ENCODE assay signal across 9 cellular contexts in genomic region chr19:6458695-6459355, GRCh38. TPM values are rescaled to one million over a fixed set of nuclear protein-coding genes. Genes with fewer than 3 reads are reported as not detected.
DNase-seq lines count a peak whose midpoint lies in the region; ATAC-seq, FAIRE-seq and TF ChIP-seq lines count a peak whose summit lies in the region.
"Had no signal": no experiment of that assay in that cellular context is flagged by ENCODE, and none has a peak within 500 bp of the region (broad histone marks: within the 10 kb centered on the region; RNA-seq: fewer than 3 reads in every experiment).

No MANE protein-coding gene starts in this region.

- no peaks in the 10 kb centered on the region for H3K27me3 Mint-ChIP-seq in activated naive CD4-positive, alpha-beta T cell treated with anti-CD3 and anti-CD28 coated beads for 36 hours (ENCODE audit: low read depth)

- H3K27ac Mint-ChIP-seq in activated naive CD4-positive, alpha-beta T cell treated with anti-CD3 and anti-CD28 coated beads for 36 hours = no peak overlapping the region
- H3K27ac Mint-ChIP-seq in activated naive CD4-positive, alpha-beta T cell treated with anti-CD3 and anti-CD28 coated beads, Interleukin-2, amount 50 U/mL, for 72 hours = peak overlapping the region in 1 of 2 donors; percentile 91

- in situ Hi-C loops in GM12878 (cut with MboI) = no loop called here

- TF ChIP-seq EP300 in GM12878 (IDR thresholded peaks at IDR 0.05; ENCODE audit: borderline replicate concordance in 1 of 2, control insufficient read depth in 1 of 2, low read depth in 2 of 2, low read length in 2 of 2) (no peak), tibial nerve (IDR thresholded peaks at IDR 0.05) (no peak)

- no peaks in the 10 kb centered on the region for H4K20me1 ChIP-seq in GM12878 (ENCODE audit: control insufficient read depth, insufficient read depth)

- BruUV-seq in GM12878 (replicated peaks; lab: Mats Ljungman, UMichigan) = no TSS peak

- SMC1A ChIA-PET in GM12878 (lab: Charles Lee; ENCODE audit: uncharacterized antibody, unreplicated experiment) = interaction anchor here (0.7 to 1.7 kb wide), 7 partner anchors 10 to 279 kb away, joined by 3 to 5 read pairs (median 3); partner anchors contain the start of gene GPR108

- RAD21 ChIA-PET in GM12878 (lab: Charles Lee; ENCODE audit: unreplicated experiment) = interaction anchor here (0.6 to 2.1 kb wide), 9 partner anchors 22 to 405 kb away, joined by 3 to 11 read pairs (median 3); partner anchors contain the start of genes CLPP, DENND1C, GTF2F1 and KHSRP

- FAIRE-seq in GM12878 (lab: Jason Lieb, UNC) = no peak

- H3K4me2 ChIP-seq in GM12878 (ENCODE audit: control insufficient read depth, insufficient read depth) = peak overlapping the region; percentile 95

- TF ChIP-seq CTCF in GM12878 (IDR thresholded peaks at IDR 0.05 in 2 of 3, conservative IDR thresholded peaks at IDR 0.05 in 1 of 3; ENCODE audit: control insufficient read depth in 2 of 3, extremely low read depth in 1 of 3, insufficient read depth in 1 of 3, low read depth in 3 of 3, low read length in 3 of 3) (no peak), tibial nerve (IDR thresholded peaks at IDR 0.05) (no peak)

- H3K27me3 ChIP-seq in GM12878 (replicated peaks in 1 of 2; ENCODE audit: control insufficient read depth in 2 of 2, insufficient read depth in 2 of 2, low read length in 1 of 2) (no peaks in the 10 kb centered on the region), tibial nerve (peaks cover 0 to 10% of the 10 kb centered on the region in 2 donors)

- POLR2A ChIA-PET in GM12878 (lab: Charles Lee) = interaction anchor here (1.0 to 1.8 kb wide), 3 partner anchors 22 to 34 kb away, joined by 3 to 10 read pairs (median 8); partner anchors contain the start of genes DENND1C and KHSRP

- ATAC-seq in activated naive CD4-positive, alpha-beta T cell treated with anti-CD3 and anti-CD28 coated beads, Interleukin-2, amount 50 U/mL, for 72 hours = no peak
- ATAC-seq in GM12878 (peak; percentile 22), left lobe of liver (peak; percentile 61), HG03025 (IDR thresholded peaks at IDR 0.05; ENCODE audit: low FRiP score, unreplicated experiment) (no peak), GM21367 (IDR thresholded peaks at IDR 0.05; ENCODE audit: unreplicated experiment) (no peak)

- WGBS in GM12878 (ENCODE audit: insufficient coverage, insufficient replicate concordance, low lambda C conversion rate, missing lambda C conversion rate) = 6% methylated on average over 24 of the region's 24 CpGs
- WGBS in tibial nerve, 2 donors = 29 to 41% methylated on average over 13 to 23 of the region's 24 CpGs

- H3K79me2 ChIP-seq in GM12878 (ENCODE audit: control insufficient read depth, insufficient read depth, low read length) = peaks cover 18% of the 10 kb centered on the region

- H3K36me3 Mint-ChIP-seq in activated naive CD4-positive, alpha-beta T cell treated with anti-CD3 and anti-CD28 coated beads for 36 hours (ENCODE audit: low read depth) = peaks cover 25% of the 10 kb centered on the region
- peaks cover 23 to 32% of the 10 kb centered on the region in 2 donors for H3K36me3 Mint-ChIP-seq in activated naive CD4-positive, alpha-beta T cell treated with anti-CD3 and anti-CD28 coated beads, Interleukin-2, amount 50 U/mL, for 72 hours

- H3K4me3 ChIP-seq in GM12878 = peak overlapping the region; percentile 80
- peak overlapping the region; percentile 53 to 87 (median 86) for H3K4me3 ChIP-seq in tibial nerve

- no peak for DNase-seq in activated naive CD4-positive, alpha-beta T cell treated with anti-CD3 and anti-CD28 coated beads for 36 hours
- no peak for DNase-seq in activated naive CD4-positive, alpha-beta T cell treated with anti-CD3 and anti-CD28 coated beads, Interleukin-2, amount 50 U/mL, for 72 hours (ENCODE audit: low spot score in 2 of 2)
- DNase-seq in GM12878 (ENCODE audit: low read depth, low spot score) (no peak), left lobe of liver (ENCODE audit: low spot score) (peak; percentile 74), tibial nerve (ENCODE audit: low spot score in 2 of 2) (no peak)
- DNase-seq in stimulated activated naive CD4-positive, alpha-beta T cell treated with Interleukin-2 at 50 U/mL for 16 hours (lab: John Stamatoyannopoulos, UW) = no peak

- TF ChIP-seq POLR2A in GM12878 (IDR thresholded peaks at IDR 0.05; ENCODE audit: low read depth, low read length) (no peak), tibial nerve (IDR thresholded peaks at IDR 0.05) (no peak)

- no peak for TF ChIP-seq RAD21 in GM12878 (IDR thresholded peaks at IDR 0.05; ENCODE audit: insufficient read depth, low read depth, low read length)

- intact Hi-C loops in activated naive CD4-positive, alpha-beta T cell treated with anti-CD3 and anti-CD28 coated beads for 36 hours (cut with micrococcal nuclease) = no loop called here
- intact Hi-C loops in GM12878 (cut with micrococcal nuclease; ENCODE audit: unreplicated experiment) = loop anchor here (2.0 kb wide), 1 partner anchor 46 kb away; no protein-coding TSS in a partner anchor

- H3K4me1 Mint-ChIP-seq in activated naive CD4-positive, alpha-beta T cell treated with anti-CD3 and anti-CD28 coated beads for 36 hours (ENCODE audit: low read depth) = peaks cover 12% of the 10 kb centered on the region

- H3K4me1 ChIP-seq in GM12878 (ENCODE audit: control insufficient read depth, insufficient read depth, low read length) (peaks cover 10% of the 10 kb centered on the region), tibial nerve (peaks cover 0 to 25% (median 10%) of the 10 kb centered on the region in 4 donors)

- peak overlapping the region; percentile 67 for H3K4me3 Mint-ChIP-seq in activated naive CD4-positive, alpha-beta T cell treated with anti-CD3 and anti-CD28 coated beads for 36 hours

- peaks cover 16% of the 10 kb centered on the region; the same call in 2 of the 3 replicates for H3K9me3 ChIP-seq in GM12878 (replicated peaks; ENCODE audit: control insufficient read depth, insufficient read depth, low read length)
- H3K9me3 ChIP-seq in tibial nerve = peaks cover 0 to 18% (median 0%) of the 10 kb centered on the region in 4 donors

- H2AFZ ChIP-seq in GM12878 (ENCODE audit: control insufficient read depth, low read depth, low read length) = no peak overlapping the region; the same call in 1 of the 2 replicates

- CTCF ChIA-PET in activated naive CD4-positive, alpha-beta T cell treated with anti-CD3 and anti-CD28 coated beads for 36 hours (lab: Charles Lee) = interaction anchor here (1.0 kb wide), 1 partner anchor 23 kb away, joined by 3 read pairs; the partner anchor contains the start of gene DENND1C
- CTCF ChIA-PET in GM12878 (lab: Yijun Ruan, JAX) = interaction anchor here (0.6 to 2.0 kb wide), 5 partner anchors 23 to 412 kb away, joined by 3 to 8 read pairs (median 5); partner anchors contain the start of gene DENND1C

- H3K36me3 ChIP-seq in GM12878 (ENCODE audit: control insufficient read depth in 2 of 2, insufficient read depth in 2 of 2, low read length in 1 of 2) = peaks cover 10 to 23% of the 10 kb centered on the region in 2 experiments; a peak in 3 of 4 replicates
- H3K36me3 ChIP-seq in tibial nerve = peaks cover 2 to 42% (median 8%) of the 10 kb centered on the region in 3 donors

- H3K27ac ChIP-seq in GM12878 (ENCODE audit: control insufficient read depth, insufficient read depth) (peak overlapping the region; percentile 94), tibial nerve (peak overlapping the region; percentile 31 to 85 (median 72))

- peak overlapping the region; percentile 82 for H3K9ac ChIP-seq in GM12878 (ENCODE audit: control insufficient read depth, insufficient read depth, low read length)

- peaks cover 18% of the 10 kb centered on the region for H3K9me3 Mint-ChIP-seq in activated naive CD4-positive, alpha-beta T cell treated with anti-CD3 and anti-CD28 coated beads for 36 hours
- peaks cover 4 to 10% of the 10 kb centered on the region in 2 donors for H3K9me3 Mint-ChIP-seq in activated naive CD4-positive, alpha-beta T cell treated with anti-CD3 and anti-CD28 coated beads, Interleukin-2, amount 50 U/mL, for 72 hours

RNA-seq across cellular contexts. Expression of gene SLC25A23, which starts 0.8 kb away (rescaled TPM):
- 10 to 100 TPM; 16.2 to 18.2 TPM for total RNA-seq in activated naive CD4-positive, alpha-beta T cell treated with anti-CD3 and anti-CD28 coated beads for 36 hours
- 10 to 100 TPM in 1 of 2 donors, under 1 TPM in 1; 0.96 to 36.0 TPM for total RNA-seq in activated naive CD4-positive, alpha-beta T cell treated with anti-CD3 and anti-CD28 coated beads, Interleukin-2, amount 50 U/mL, for 72 hours
- 27.8 and 31.7 TPM in 2 replicates for total RNA-seq in GM12878 (2013; cell fraction: nucleolus; rRNA removed)
- total RNA-seq in GM12878 (2014; rRNA removed) = 51.9 and 66.4 TPM in 2 replicates
- total RNA-seq in GM12878 (2014; rRNA removed; fragmentation: Illumina TruSeq; extraction: Trizol) = 35.4 and 36.2 TPM in 2 replicates
- total RNA-seq in GM12878 (2021) = 85.8 and 97.2 TPM in 2 replicates
- polyA plus RNA-seq in GM12878 (2011; ENCODE audit: low read depth) = 27.3 TPM
- polyA plus RNA-seq in GM12878 (2011; rRNA removed) = 16.6 and 25.6 TPM in 2 replicates
- 43.6 and 47.6 TPM in 2 replicates for polyA plus RNA-seq in GM12878 (2011; cell fraction: cytosol; rRNA removed)
- polyA plus RNA-seq in GM12878 (2011; cell fraction: nucleus; rRNA removed) = 42.9 and 54.9 TPM in 2 replicates
- polyA plus RNA-seq in GM12878 (2012) = 47.9 and 65.2 TPM in 2 replicates
- polyA plus RNA-seq in GM12878 (2014; fragmentation: Illumina TruSeq; extraction: Trizol) = 60.7 and 70.2 TPM in 2 replicates
- polyA plus RNA-seq in GM12878 (2014; fragmentation: Nextera tagmentation; extraction: Ambion mirVana) = 10 to 100 TPM; 10.2 to 13.6 TPM
- polyA plus RNA-seq in GM12878 (2014; rRNA removed) = 79.5 and 83.1 TPM in 2 replicates
- polyA plus RNA-seq in GM12878 (2016; fragmentation: Nextera tagmentation; extraction: Ambion mirVana) = 10 to 100 TPM; 42.7 to 57.4 TPM
- polyA minus RNA-seq in GM12878 (2011; rRNA and poly(A)+ RNA removed) = 25.0 and 39.9 TPM in 2 replicates
- polyA minus RNA-seq in GM12878 (2011; cell fraction: cytosol; rRNA and poly(A)+ RNA removed) = 29.4 and 41.7 TPM in 2 replicates
- polyA minus RNA-seq in GM12878 (2011; cell fraction: nucleus; rRNA and poly(A)+ RNA removed) = 14.1 and 15.5 TPM in 2 replicates
- 40.3 TPM for total RNA-seq in left lobe of liver
- total RNA-seq in tibial nerve = 10 to 100 TPM; 33.2 to 45.6 (median 42.4) TPM

RNA-seq across cellular contexts. Expression of gene CRB3, which starts 5.2 kb away (rescaled TPM):
- total RNA-seq in activated naive CD4-positive, alpha-beta T cell treated with anti-CD3 and anti-CD28 coated beads for 36 hours = 1 to 10 TPM; 1.2 to 1.4 TPM
- 1 to 10 TPM in 1 of 2 donors, under 1 TPM in 1; 0.59 to 2.6 TPM for total RNA-seq in activated naive CD4-positive, alpha-beta T cell treated with anti-CD3 and anti-CD28 coated beads, Interleukin-2, amount 50 U/mL, for 72 hours
- total RNA-seq in GM12878 (2013; cell fraction: nucleolus; rRNA removed) = 0.58 and 0.73 TPM in 2 replicates
- 0.82 and 1.6 TPM in 2 replicates for total RNA-seq in GM12878 (2014; rRNA removed)
- total RNA-seq in GM12878 (2014; rRNA removed; fragmentation: Illumina TruSeq; extraction: Trizol) = 0.18 TPM in 1 of 2 replicates, not detected in the other
- 0.43 and 1.4 TPM in 2 replicates for total RNA-seq in GM12878 (2021)
- 0.47 TPM for polyA plus RNA-seq in GM12878 (2011; ENCODE audit: low read depth)
- 0.56 and 0.98 TPM in 2 replicates for polyA plus RNA-seq in GM12878 (2011; rRNA removed)
- 1.5 and 3.4 TPM in 2 replicates for polyA plus RNA-seq in GM12878 (2011; cell fraction: cytosol; rRNA removed)
- 4.0 and 5.0 TPM in 2 replicates for polyA plus RNA-seq in GM12878 (2011; cell fraction: nucleus; rRNA removed)
- polyA plus RNA-seq in GM12878 (2012) = 0.53 and 1.4 TPM in 2 replicates
- 0.41 TPM in 1 of 2 replicates, not detected in the other for polyA plus RNA-seq in GM12878 (2014; fragmentation: Illumina TruSeq; extraction: Trizol)
- under 1 TPM in 1 of 2 experiments, not detected in 1; 0.11 TPM for polyA plus RNA-seq in GM12878 (2014; fragmentation: Nextera tagmentation; extraction: Ambion mirVana)
- 0.97 and 1.2 TPM in 2 replicates for polyA plus RNA-seq in GM12878 (2014; rRNA removed)
- 1 to 10 TPM; 1.1 to 1.9 TPM for polyA plus RNA-seq in GM12878 (2016; fragmentation: Nextera tagmentation; extraction: Ambion mirVana)
- 0.37 and 1.4 TPM in 2 replicates for polyA minus RNA-seq in GM12878 (2011; rRNA and poly(A)+ RNA removed)
- polyA minus RNA-seq in GM12878 (2011; cell fraction: cytosol; rRNA and poly(A)+ RNA removed) = 3.2 TPM in 1 of 2 replicates, not detected in the other
- polyA minus RNA-seq in GM12878 (2011; cell fraction: nucleus; rRNA and poly(A)+ RNA removed) = 0.24 and 2.7 TPM in 2 replicates
- 25.9 TPM for total RNA-seq in left lobe of liver
- not detected for total RNA-seq in tibial nerve
- total RNA-seq: dermis microvascular lymphatic vessel endothelial cell had no signal

RNA-seq across cellular contexts. Expression of gene DENND1C, which starts 22.8 kb away (rescaled TPM):
- total RNA-seq in activated naive CD4-positive, alpha-beta T cell treated with anti-CD3 and anti-CD28 coated beads for 36 hours = 10 to 100 TPM; 55.7 to 57.9 TPM
- 10 to 100 TPM; 70.8 to 84.4 TPM for total RNA-seq in activated naive CD4-positive, alpha-beta T cell treated with anti-CD3 and anti-CD28 coated beads, Interleukin-2, amount 50 U/mL, for 72 hours
- total RNA-seq in GM12878 (2013; cell fraction: nucleolus; rRNA removed) = 36.0 and 43.4 TPM in 2 replicates
- 16.4 and 24.5 TPM in 2 replicates for total RNA-seq in GM12878 (2014; rRNA removed)
- 10.9 and 11.5 TPM in 2 replicates for total RNA-seq in GM12878 (2014; rRNA removed; fragmentation: Illumina TruSeq; extraction: Trizol)
- total RNA-seq in GM12878 (2021) = 50.5 and 54.3 TPM in 2 replicates
- polyA plus RNA-seq in GM12878 (2011; ENCODE audit: low read depth) = 18.1 TPM
- 10.6 and 25.8 TPM in 2 replicates for polyA plus RNA-seq in GM12878 (2011; rRNA removed)
- polyA plus RNA-seq in GM12878 (2011; cell fraction: cytosol; rRNA removed) = 27.6 and 35.8 TPM in 2 replicates
- polyA plus RNA-seq in GM12878 (2011; cell fraction: nucleus; rRNA removed) = 98.7 and 103 TPM in 2 replicates
- polyA plus RNA-seq in GM12878 (2012) = 39.5 and 44.4 TPM in 2 replicates
- 24.6 and 39.5 TPM in 2 replicates for polyA plus RNA-seq in GM12878 (2014; fragmentation: Illumina TruSeq; extraction: Trizol)
- 1 to 10 TPM; 2.4 to 2.8 TPM for polyA plus RNA-seq in GM12878 (2014; fragmentation: Nextera tagmentation; extraction: Ambion mirVana)
- 49.1 and 59.0 TPM in 2 replicates for polyA plus RNA-seq in GM12878 (2014; rRNA removed)
- 10 to 100 TPM; 45.8 to 45.9 TPM for polyA plus RNA-seq in GM12878 (2016; fragmentation: Nextera tagmentation; extraction: Ambion mirVana)
- 8.0 and 18.8 TPM in 2 replicates for polyA minus RNA-seq in GM12878 (2011; rRNA and poly(A)+ RNA removed)
- polyA minus RNA-seq in GM12878 (2011; cell fraction: cytosol; rRNA and poly(A)+ RNA removed) = 11.4 and 12.4 TPM in 2 replicates
- polyA minus RNA-seq in GM12878 (2011; cell fraction: nucleus; rRNA and poly(A)+ RNA removed) = 18.0 and 30.9 TPM in 2 replicates
- 1.1 TPM for total RNA-seq in left lobe of liver
- 1 to 10 TPM; 1.1 to 8.1 (median 2.5) TPM for total RNA-seq in tibial nerve
- total RNA-seq: dermis microvascular lymphatic vessel endothelial cell had no signal

RNA-seq across cellular contexts. Expression of gene SLC25A41, which starts 25.3 kb away (rescaled TPM):
- not detected for total RNA-seq in activated naive CD4-positive, alpha-beta T cell treated with anti-CD3 and anti-CD28 coated beads for 36 hours
- total RNA-seq in activated naive CD4-positive, alpha-beta T cell treated with anti-CD3 and anti-CD28 coated beads, Interleukin-2, amount 50 U/mL, for 72 hours = under 1 TPM in 1 of 2 donors, not detected in 1; 0.14 TPM
- 0.37 and 0.75 TPM in 2 replicates for total RNA-seq in GM12878 (2013; cell fraction: nucleolus; rRNA removed)
- 0.23 and 0.27 TPM in 2 replicates for total RNA-seq in GM12878 (2014; rRNA removed)
- total RNA-seq in GM12878 (2014; rRNA removed; fragmentation: Illumina TruSeq; extraction: Trizol) = 0.49 and 0.55 TPM in 2 replicates
- total RNA-seq in GM12878 (2021) = 1.0 and 1.2 TPM in 2 replicates
- polyA plus RNA-seq in GM12878 (2011; ENCODE audit: low read depth) = 0.58 TPM
- polyA plus RNA-seq in GM12878 (2011; rRNA removed) = 0.45 and 0.99 TPM in 2 replicates
- 1.3 and 2.2 TPM in 2 replicates for polyA plus RNA-seq in GM12878 (2011; cell fraction: cytosol; rRNA removed)
- 3.5 and 3.9 TPM in 2 replicates for polyA plus RNA-seq in GM12878 (2011; cell fraction: nucleus; rRNA removed)
- 1.3 and 1.4 TPM in 2 replicates for polyA plus RNA-seq in GM12878 (2012)
- 0.24 TPM in 1 of 2 replicates, not detected in the other for polyA plus RNA-seq in GM12878 (2014; fragmentation: Illumina TruSeq; extraction: Trizol)
- not detected for polyA plus RNA-seq in GM12878 (2014; fragmentation: Nextera tagmentation; extraction: Ambion mirVana)
- 0.73 and 1.4 TPM in 2 replicates for polyA plus RNA-seq in GM12878 (2014; rRNA removed)
- polyA plus RNA-seq in GM12878 (2016; fragmentation: Nextera tagmentation; extraction: Ambion mirVana) = under 1 TPM; 0.30 to 0.37 TPM
- 0.51 and 0.62 TPM in 2 replicates for polyA minus RNA-seq in GM12878 (2011; rRNA and poly(A)+ RNA removed)
- polyA minus RNA-seq in GM12878 (2011; cell fraction: cytosol; rRNA and poly(A)+ RNA removed) = not detected in 2 replicates
- 0.38 TPM in 1 of 2 replicates, not detected in the other for polyA minus RNA-seq in GM12878 (2011; cell fraction: nucleus; rRNA and poly(A)+ RNA removed)
- total RNA-seq in left lobe of liver = 0.18 TPM
- under 1 TPM in 1 of 4 donors, not detected in 3; 0.63 TPM for total RNA-seq in tibial nerve

RNA-seq across cellular contexts. Expression of gene KHSRP, which starts 34.2 kb away (rescaled TPM):
- total RNA-seq in activated naive CD4-positive, alpha-beta T cell treated with anti-CD3 and anti-CD28 coated beads for 36 hours = 100 to 1,000 TPM; 290 to 296 TPM
- 100 to 1,000 TPM; 240 to 353 TPM for total RNA-seq in activated naive CD4-positive, alpha-beta T cell treated with anti-CD3 and anti-CD28 coated beads, Interleukin-2, amount 50 U/mL, for 72 hours
- 69.0 and 80.4 TPM in 2 replicates for total RNA-seq in GM12878 (2013; cell fraction: nucleolus; rRNA removed)
- total RNA-seq in GM12878 (2014; rRNA removed) (111 and 121 TPM in 2 replicates), GM12878 (2014; rRNA removed; fragmentation: Illumina TruSeq; extraction: Trizol) (71.8 and 79.8 TPM in 2 replicates), GM12878 (2021) (411 and 440 TPM in 2 replicates), left lobe of liver (75.1 TPM), tibial nerve (100 to 1,000 TPM in 3 of 4 donors, 10 to 100 TPM in 1; 79.5 to 147 (median 119) TPM)
- polyA plus RNA-seq in GM12878 (2011; ENCODE audit: low read depth) = 115 TPM
- polyA plus RNA-seq in GM12878 (2011; rRNA removed) (71.1 and 84.3 TPM in 2 replicates), GM12878 (2014; fragmentation: Illumina TruSeq; extraction: Trizol) (118 and 142 TPM in 2 replicates), GM12878 (2014; fragmentation: Nextera tagmentation; extraction: Ambion mirVana) (1 to 10 TPM; 4.8 to 6.4 TPM), GM12878 (2014; rRNA removed) (229 and 318 TPM in 2 replicates), GM12878 (2016; fragmentation: Nextera tagmentation; extraction: Ambion mirVana) (10 to 100 TPM; 38.5 to 40.1 TPM)
- polyA plus RNA-seq in GM12878 (2011; cell fraction: cytosol; rRNA removed) = 79.1 and 116 TPM in 2 replicates
- 175 and 222 TPM in 2 replicates for polyA plus RNA-seq in GM12878 (2011; cell fraction: nucleus; rRNA removed)
- polyA plus RNA-seq in GM12878 (2012) = 189 and 262 TPM in 2 replicates
- 101 and 116 TPM in 2 replicates for polyA minus RNA-seq in GM12878 (2011; rRNA and poly(A)+ RNA removed)
- 104 and 123 TPM in 2 replicates for polyA minus RNA-seq in GM12878 (2011; cell fraction: cytosol; rRNA and poly(A)+ RNA removed)
- 61.7 and 95.5 TPM in 2 replicates for polyA minus RNA-seq in GM12878 (2011; cell fraction: nucleus; rRNA and poly(A)+ RNA removed)

Comparison
In these comparisons a context has a peak if more than half of its experiments do, and no peak if none do; other contexts are left out.
1. ATAC-seq: peak in GM12878 (single experiment) and left lobe of liver (single experiment); none in activated naive CD4-positive, alpha-beta T cell treated with anti-CD3 and anti-CD28 coated beads, Interleukin-2, amount 50 U/mL, for 72 hours (0 of 2), HG03025 (single experiment) and GM21367 (single experiment).